ENCODE assay signal across 30 cellular contexts in the genomic region with DNA sequence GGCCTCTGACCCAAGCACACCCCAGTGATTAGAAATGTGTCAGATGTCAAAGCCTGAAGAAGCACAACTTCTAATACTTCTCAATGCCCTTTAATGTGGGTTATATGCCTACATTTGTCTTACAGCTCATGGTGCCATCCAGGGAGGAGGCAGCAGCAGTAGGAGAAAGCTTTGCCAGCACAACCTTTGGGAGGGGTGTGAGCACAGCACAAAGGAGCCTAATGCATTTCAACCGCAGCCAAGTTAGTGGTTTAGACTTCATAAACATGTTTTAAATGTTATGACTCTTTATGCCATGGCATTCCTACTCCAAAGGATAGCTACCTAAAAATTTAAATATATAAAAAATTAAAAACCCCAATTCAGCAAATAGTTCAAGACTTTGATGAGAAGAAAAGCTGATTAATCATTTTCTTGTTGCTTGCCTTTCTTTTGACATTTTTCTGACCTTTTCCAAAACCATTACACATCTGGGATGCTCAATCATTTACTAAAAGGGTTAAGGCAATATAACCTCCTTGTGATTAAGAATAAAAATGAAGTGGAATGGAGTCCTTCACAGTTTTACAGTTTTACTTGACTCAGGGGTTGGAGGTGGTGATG.
DNase-seq lines count a peak whose midpoint lies in the region; ATAC-seq, FAIRE-seq and TF ChIP-seq lines count a peak whose summit lies in the region.
"Had no signal": no experiment of that assay in that cellular context is flagged by ENCODE, and none has a peak within 500 bp of the region (broad histone marks: within the 10 kb centered on the region; RNA-seq: fewer than 3 reads in every experiment).

No MANE protein-coding gene starts in this region.

- no peak for TF ChIP-seq EP300 in HepG2 (IDR thresholded peaks at IDR 0.05; ENCODE audit: low read depth in 2 of 2, low read length in 2 of 2)
- TF ChIP-seq EP300 in HepG2 (CRISPR knock-in tag; IDR thresholded peaks at IDR 0.05; ENCODE audit: borderline replicate concordance): no peak

- no peak overlapping the region for H3K4me3 Mint-ChIP-seq in nephron progenitor cell
- H3K4me3 Mint-ChIP-seq: activated CD8-positive, alpha-beta memory T cell treated with anti-CD3 and anti-CD28 coated beads, Interleukin-2, amount 10 ng/mL, durations not matched to agents 7 days and 5 days; activated naive CD8-positive, alpha-beta T cell treated with anti-CD3 and anti-CD28 coated beads, Interleukin-2, amount 50 U/mL, for 24 hours; activated T-cell treated with anti-CD3 and anti-CD28 coated beads, Interleukin-2, amount 50 U/mL, for 4 hours; CD4-positive, alpha-beta T cell; H9; naive B cell had no signal

- no peak overlapping the region for H3K4me3 ChIP-seq in HepG2 (replicated peaks in 1 of 3; ENCODE audit: insufficient read depth in 1 of 3, low read depth in 2 of 3, low read length in 3 of 3)
- no peak overlapping the region for H3K4me3 ChIP-seq in right lobe of liver
- H3K4me3 ChIP-seq in astrocyte of the cerebellum (ENCODE audit: low read depth, low read length): no peak overlapping the region
- no peak overlapping the region for H3K4me3 ChIP-seq in OCI-LY7 (ENCODE audit: low read depth, low read length, poor library complexity, severe bottlenecking)
- H3K4me3 ChIP-seq in mucosa of descending colon: no peak overlapping the region
- H3K4me3 ChIP-seq: SJCRH30, skin epidermis, upper lobe of left lung had no signal

- TF ChIP-seq POLR2A in HepG2 (IDR thresholded peaks at IDR 0.05; ENCODE audit: insufficient read depth in 1 of 2, low read depth in 2 of 2, low read length in 2 of 2) (no peak), right lobe of liver (IDR thresholded peaks at IDR 0.05) (no peak)

- no peak overlapping the region for H3K9ac ChIP-seq in HepG2 (ENCODE audit: insufficient read depth, low read depth, low read length)

- H3K36me3 ChIP-seq in HepG2 (replicated peaks in 1 of 2; ENCODE audit: control insufficient read depth in 1 of 2, insufficient read depth in 2 of 2, low read length in 2 of 2) (no peaks in the 10 kb centered on the region), right lobe of liver (no peaks in the 10 kb centered on the region), OCI-LY7 (ENCODE audit: insufficient read depth, low read length) (no peaks in the 10 kb centered on the region; the same call in 1 of the 2 replicates), mucosa of descending colon (ENCODE audit: low read depth) (no peaks in the 10 kb centered on the region)
- H3K36me3 ChIP-seq: SJCRH30, upper lobe of left lung had no signal

- TF ChIP-seq RAD21 in HepG2 (CRISPR knock-in tag; IDR thresholded peaks at IDR 0.05): no peak

- POLR2A ChIA-PET in HepG2 (lab: Yijun Ruan, JAX) (interaction anchor here (1.0 kb wide), 1 partner anchor 9 kb away, joined by 3 read pairs; no protein-coding TSS in a partner anchor), OCI-LY7 (lab: Charles Lee) (interaction anchor here (0.8 to 1.7 kb wide), 4 partner anchors 8 to 15 kb away, joined by 3 to 5 read pairs (median 3); no protein-coding TSS in a partner anchor)

- H3K9me2 ChIP-seq in OCI-LY7 (ENCODE audit: insufficient read depth, low read length): no peaks in the 10 kb centered on the region

- ATAC-seq in HepG2 (no peak), right lobe of liver (no peak), mucosa of descending colon (no peak), GM19463 (IDR thresholded peaks at IDR 0.05; ENCODE audit: unreplicated experiment) (no peak)
- ATAC-seq: activated CD8-positive, alpha-beta memory T cell treated with anti-CD3 and anti-CD28 coated beads, Interleukin-2, amount 10 ng/mL, durations not matched to agents 7 days and 5 days; activated naive CD8-positive, alpha-beta T cell treated with anti-CD3 and anti-CD28 coated beads, Interleukin-2, amount 50 U/mL, for 24 hours; activated T-cell treated with anti-CD3 and anti-CD28 coated beads, Interleukin-2, amount 50 U/mL, for 4 hours had no signal

- peak overlapping the region; percentile 29 for H3K27ac Mint-ChIP-seq in nephron progenitor cell
- H3K27ac Mint-ChIP-seq: activated CD8-positive, alpha-beta memory T cell treated with anti-CD3 and anti-CD28 coated beads, Interleukin-2, amount 10 ng/mL, durations not matched to agents 7 days and 5 days; activated naive CD8-positive, alpha-beta T cell treated with anti-CD3 and anti-CD28 coated beads, Interleukin-2, amount 50 U/mL, for 24 hours; CD4-positive, alpha-beta T cell; H9 had no signal

- no peaks in the 10 kb centered on the region for H3K9me3 Mint-ChIP-seq in nephron progenitor cell
- H3K9me3 Mint-ChIP-seq: activated naive CD8-positive, alpha-beta T cell treated with anti-CD3 and anti-CD28 coated beads, Interleukin-2, amount 50 U/mL, for 24 hours; activated T-cell treated with anti-CD3 and anti-CD28 coated beads, Interleukin-2, amount 50 U/mL, for 4 hours; CD4-positive, alpha-beta T cell; H9 had no signal

- H3K27ac ChIP-seq in HepG2 (ENCODE audit: extremely low read length, insufficient read depth, low read length) (no peak overlapping the region), right lobe of liver (no peak overlapping the region), OCI-LY7 (ENCODE audit: low read depth, low read length, poor library complexity, severe bottlenecking) (no peak overlapping the region)
- H3K27ac ChIP-seq: SJCRH30, upper lobe of left lung had no signal

- H3K27me3 Mint-ChIP-seq in nephron progenitor cell (ENCODE audit: low read depth, poor library complexity): no peaks in the 10 kb centered on the region
- H3K27me3 Mint-ChIP-seq: activated naive CD8-positive, alpha-beta T cell treated with anti-CD3 and anti-CD28 coated beads, Interleukin-2, amount 50 U/mL, for 24 hours; CD4-positive, alpha-beta T cell; naive B cell had no signal

- H3K27me3 ChIP-seq in HepG2 (ENCODE audit: control insufficient read depth in 1 of 2, insufficient read depth in 2 of 2, low read length in 2 of 2): no peaks in the 10 kb centered on the region
- H3K27me3 ChIP-seq in right lobe of liver: no peaks in the 10 kb centered on the region
- H3K27me3 ChIP-seq: SJCRH30, upper lobe of left lung had no signal

- CTCF ChIA-PET in HepG2 (lab: Yijun Ruan, JAX; ENCODE audit: low intra/inter-chr PET ratio, low total read pairs) (no interaction called here), OCI-LY7 (lab: Charles Lee; ENCODE audit: unreplicated experiment) (interaction anchor here (1.6 kb wide), 1 partner anchor 9 kb away, joined by 4 read pairs; no protein-coding TSS in a partner anchor)

- H3K9me3 ChIP-seq in HepG2 (ENCODE audit: low read length): no peaks in the 10 kb centered on the region
- H3K9me3 ChIP-seq in right lobe of liver: no peaks in the 10 kb centered on the region
- H3K9me3 ChIP-seq in OCI-LY7 (ENCODE audit: low read length): peaks cover 13% of the 10 kb centered on the region; the same call in 1 of the 2 replicates
- no peaks in the 10 kb centered on the region for H3K9me3 ChIP-seq in mucosa of descending colon
- H3K9me3 ChIP-seq: SJCRH30, upper lobe of left lung had no signal

- intact Hi-C loops in HepG2 (cut with micrococcal nuclease; ENCODE audit: unreplicated experiment): no loop called here
- intact Hi-C loops in right lobe of liver (cut with DNase I): no loop called here
- intact Hi-C loops in OCI-LY7 (cut with micrococcal nuclease; ENCODE audit: unreplicated experiment): no loop called here
- intact Hi-C loops in mucosa of descending colon (cut with DNase I, micrococcal nuclease): no loop called here

- H2AFZ ChIP-seq in HepG2 (ENCODE audit: low read length) (no peak overlapping the region), OCI-LY7 (ENCODE audit: low read length) (no peak overlapping the region)

- no peak for FAIRE-seq in HepG2 (lab: Jason Lieb, UNC)
- FAIRE-seq: A204.1, TTC549 had no signal

- in situ Hi-C loops in HepG2 (cut with HindIII; ENCODE audit: extremely low pct_ligation_motif_present, low pct_unique_long_range_greater_than_20kb): no loop called here
- in situ Hi-C loops in astrocyte of the cerebellum (cut with HindIII; ENCODE audit: low sequenced_read_pairs): no loop called here

- DNase-seq in HepG2 (ENCODE audit: low spot score) (no peak), right lobe of liver (no peak), astrocyte of the cerebellum (ENCODE audit: low read depth) (peak; percentile 22), nephron progenitor cell (no peak), OCI-LY7 (ENCODE audit: low spot score) (no peak), dermis blood vessel endothelial cell (no peak), mucosa of descending colon (no peak)
- DNase-seq: activated CD4-positive, CD25-positive, alpha-beta regulatory T cell; activated CD8-positive, alpha-beta memory T cell treated with anti-CD3 and anti-CD28 coated beads, Interleukin-2, amount 10 ng/mL, durations not matched to agents 7 days and 5 days; activated naive CD4-positive, alpha-beta T cell; activated naive CD8-positive, alpha-beta T cell treated with anti-CD3 and anti-CD28 coated beads, Interleukin-2, amount 50 U/mL, for 24 hours; activated T-cell treated with anti-CD3 and anti-CD28 coated beads, Interleukin-2, amount 50 U/mL, for 4 hours; CD4-positive, alpha-beta T cell; central memory CD4-positive, alpha-beta T cell; cortex of kidney; H9; Karpas-422; naive B cell; NCI-H1436; NCI-H2081; NCI-H226; NCI-H526 treated with DMSO at 0.1 percent for 48 hours; occipital lobe; stimulated activated naive CD4-positive, alpha-beta T cell; upper lobe of left lung had no signal

- H3K4me1 Mint-ChIP-seq in nephron progenitor cell: peaks cover 57% of the 10 kb centered on the region
- H3K4me1 Mint-ChIP-seq: activated CD8-positive, alpha-beta memory T cell treated with anti-CD3 and anti-CD28 coated beads, Interleukin-2, amount 10 ng/mL, durations not matched to agents 7 days and 5 days; activated naive CD8-positive, alpha-beta T cell treated with anti-CD3 and anti-CD28 coated beads, Interleukin-2, amount 50 U/mL, for 24 hours had no signal

- H3K4me1 ChIP-seq in HepG2 (ENCODE audit: insufficient read depth, low read length) (no peaks in the 10 kb centered on the region), right lobe of liver (no peaks in the 10 kb centered on the region), OCI-LY7 (ENCODE audit: insufficient read depth, low read length, poor library complexity, severe bottlenecking) (no peaks in the 10 kb centered on the region), mucosa of descending colon (ENCODE audit: low read depth) (no peaks in the 10 kb centered on the region)

- WGBS in HepG2 (ENCODE audit: low lambda C conversion rate): 100% methylated on average over 1 of the region's 1 CpG
- WGBS in right lobe of liver (ENCODE audit: insufficient coverage, low coverage, low lambda C conversion rate, missing lambda C conversion rate): 86% methylated on average over 1 of the region's 1 CpG

- no peaks in the 10 kb centered on the region for H3K36me3 Mint-ChIP-seq in nephron progenitor cell (ENCODE audit: low read depth)
- H3K36me3 Mint-ChIP-seq: activated CD8-positive, alpha-beta memory T cell treated with anti-CD3 and anti-CD28 coated beads, Interleukin-2, amount 10 ng/mL, durations not matched to agents 7 days and 5 days had no signal

- H4K20me1 ChIP-seq in HepG2 (ENCODE audit: insufficient read depth, low read length) (no peaks in the 10 kb centered on the region), OCI-LY7 (ENCODE audit: insufficient read depth, low read length) (no peaks in the 10 kb centered on the region)

- H3K4me2 ChIP-seq in HepG2 (ENCODE audit: low read depth, low read length) (no peak overlapping the region), OCI-LY7 (ENCODE audit: low read length) (no peak overlapping the region)

- BruUV-seq in HepG2 (replicated peaks; lab: Mats Ljungman, UMichigan): no TSS peak
- no TSS peak for BruUV-seq in OCI-LY7 (replicated peaks; lab: Mats Ljungman, UMichigan)

- H3K79me2 ChIP-seq in HepG2 (ENCODE audit: insufficient read depth, low read length) (no peaks in the 10 kb centered on the region), OCI-LY7 (ENCODE audit: insufficient read depth, low read depth, low read length) (no peaks in the 10 kb centered on the region)

- TF ChIP-seq CTCF in HepG2 (CRISPR knock-in tag; IDR thresholded peaks at IDR 0.05) (no peak), right lobe of liver (IDR thresholded peaks at IDR 0.05) (no peak), astrocyte of the cerebellum (IDR thresholded peaks at IDR 0.05; ENCODE audit: low read depth, low read length, missing control alignments) (no peak), nephron progenitor cell (IDR thresholded peaks at IDR 0.05) (no peak), OCI-LY7 (conservative IDR thresholded peaks at IDR 0.05; ENCODE audit: low read length) (no peak), mucosa of descending colon (IDR thresholded peaks at IDR 0.05) (no peak)
